Comparison of ENCODE assay signal across 8 cellular contexts in genomic region chr5:74127377-74128338, GRCh38.
DNase-seq lines count a peak whose midpoint lies in the region; ATAC-seq and TF ChIP-seq lines count a peak whose summit lies in the region.

No MANE protein-coding gene starts in this region.

- H3K27me3 Mint-ChIP-seq in neural crest cell (ENCODE audit: low read depth), result no peaks in the 10 kb centered on the region

- no peaks in the 10 kb centered on the region for H3K9me3 Mint-ChIP-seq in neural crest cell

- no peaks in the 10 kb centered on the region for H3K36me3 Mint-ChIP-seq in neural crest cell (ENCODE audit: low read depth)

- H3K27ac Mint-ChIP-seq in neural crest cell (ENCODE audit: unreplicated experiment), result no peak overlapping the region

- DNase-seq in DMS 273 (lab: John Stamatoyannopoulos, UW; ENCODE audit: unreplicated experiment), result peak; percentile 81
- DNase-seq in NCI-H1930 (lab: John Stamatoyannopoulos, UW), result peak; percentile 44 to 50
- peak; percentile 92 for DNase-seq in dermis blood vessel endothelial cell
- DNase-seq in neural crest cell (ENCODE audit: low read depth, low spot score), result no peak
- DNase-seq in T-helper 9 cell, result no peak
- no peak for DNase-seq in stimulated activated CD8-positive, alpha-beta memory T cell treated with anti-CD3 and anti-CD28 coated beads, Interleukin-4, amount 100 ng/mL, for 48 hours

- TF ChIP-seq CTCF in neural crest cell (conservative IDR thresholded peaks at IDR 0.05), result peak; percentile 41

- ATAC-seq in activated CD4-positive, CD25-positive, alpha-beta regulatory T cell treated with anti-CD3 and anti-CD28 coated beads, Interleukin-2, amount 50 U/mL, for 24 hours, result no peak
- no peak for ATAC-seq in HG02884 (IDR thresholded peaks at IDR 0.05; ENCODE audit: unreplicated experiment)

- H3K4me3 Mint-ChIP-seq in neural crest cell, result no peak overlapping the region

- H3K4me1 Mint-ChIP-seq in neural crest cell, result peaks cover 26% of the 10 kb centered on the region

Comparison
In these comparisons a context has a peak if more than half of its experiments do, and no peak if none do; other contexts are left out.
1. DNase-seq: peak in DMS 273 (single experiment), NCI-H1930 (2 of 2) and dermis blood vessel endothelial cell (single experiment); none in neural crest cell (single experiment), T-helper 9 cell (single experiment) and stimulated activated CD8-positive, alpha-beta memory T cell treated with anti-CD3 and anti-CD28 coated beads, Interleukin-4, amount 100 ng/mL, for 48 hours (single experiment).